ENCODE assay signal across 27 cellular contexts in genomic region chr1:170369417-170369816, GRCh38.
"Had no signal": no experiment of that assay in that cellular context is flagged by ENCODE, and none has a peak within 500 bp of the region (broad histone marks: within the 10 kb centered on the region; RNA-seq: fewer than 3 reads in every experiment).

No MANE protein-coding gene starts in this region.

- H2AFZ ChIP-seq: parathyroid adenoma had no signal

- H3K4me3 ChIP-seq: left lung, lower lobe of right lung, mucosa of descending colon, psoas muscle, right atrium auricular region, right lobe of liver, smooth muscle cell, testis, thyroid gland, transverse colon, upper lobe of left lung, vagina had no signal

- H3K27me3 ChIP-seq: left lung, right atrium auricular region, right lobe of liver, testis, thyroid gland, transverse colon, upper lobe of left lung, vagina had no signal

- H3K9ac ChIP-seq: parathyroid adenoma had no signal

- H3K27ac ChIP-seq: left lung, lower lobe of right lung, parathyroid adenoma, psoas muscle, right atrium auricular region, right lobe of liver, testis, thyroid gland, transverse colon, upper lobe of left lung, vagina had no signal

- H3K36me3 ChIP-seq: left lung, lower lobe of right lung, right atrium auricular region, right lobe of liver, thyroid gland, transverse colon, upper lobe of left lung, vagina had no signal

- H3K9me3 ChIP-seq: mucosa of descending colon, psoas muscle, right lobe of liver, testis, thyroid gland, transverse colon, upper lobe of left lung, vagina had no signal

- H3K4me2 ChIP-seq: smooth muscle cell had no signal

- H3K79me2 ChIP-seq: parathyroid adenoma had no signal

- H3K4me1 ChIP-seq: left lung, lower lobe of right lung, parathyroid adenoma, psoas muscle, right atrium auricular region, right lobe of liver, thyroid gland, transverse colon, upper lobe of left lung, vagina had no signal

- ATAC-seq: left colon; left lung; lower lobe of right lung; mucosa of descending colon; naive thymus-derived CD4-positive, alpha-beta T cell; natural killer cell treated with Interleukin-12 subunit alpha and Interleukin-12 subunit beta and Interleukin-15 and Interleukin-18, amount 100 ng/mL, for 72 hours; psoas muscle; right lobe of liver; stimulated activated naive CD8-positive, alpha-beta T cell treated with anti-CD3 and anti-CD28 coated beads, Interleukin-15, amount 100 ng/mL, for 72 hours had no signal

- DNase-seq: hippocampal formation; immature natural killer cell; kidney; left colon; lower lobe of right lung; mesendoderm; naive thymus-derived CD4-positive, alpha-beta T cell; nucleus accumbens; right lobe of liver; stimulated activated CD4-positive, alpha-beta T cell treated with anti-CD3 and anti-CD28 coated beads, Interleukin-1b, Interleukin-23, amount 100 ng/mL, for 48 hours; stimulated activated CD4-positive, alpha-beta T cell treated with anti-CD3 and anti-CD28 coated beads, Interleukin-2, amount 100 ng/mL, for 48 hours; stimulated activated CD4-positive, alpha-beta T cell treated with anti-CD3 and anti-CD28 coated beads, Interleukin-4, amount 100 ng/mL, for 4 hours; stimulated activated CD8-positive, alpha-beta memory T cell treated with anti-CD3 and anti-CD28 coated beads, Interleukin-4, amount 100 ng/mL, for 48 hours; stimulated activated naive CD4-positive, alpha-beta T cell treated with Interleukin-2 at 50 U/mL for 16 hours; stimulated activated naive CD8-positive, alpha-beta T cell treated with anti-CD3 and anti-CD28 coated beads, Interleukin-15, amount 100 ng/mL, for 72 hours; testis; thyroid gland; transverse colon had no signal
